27 cellular contexts compared by ENCODE assay signal in the genomic region with DNA sequence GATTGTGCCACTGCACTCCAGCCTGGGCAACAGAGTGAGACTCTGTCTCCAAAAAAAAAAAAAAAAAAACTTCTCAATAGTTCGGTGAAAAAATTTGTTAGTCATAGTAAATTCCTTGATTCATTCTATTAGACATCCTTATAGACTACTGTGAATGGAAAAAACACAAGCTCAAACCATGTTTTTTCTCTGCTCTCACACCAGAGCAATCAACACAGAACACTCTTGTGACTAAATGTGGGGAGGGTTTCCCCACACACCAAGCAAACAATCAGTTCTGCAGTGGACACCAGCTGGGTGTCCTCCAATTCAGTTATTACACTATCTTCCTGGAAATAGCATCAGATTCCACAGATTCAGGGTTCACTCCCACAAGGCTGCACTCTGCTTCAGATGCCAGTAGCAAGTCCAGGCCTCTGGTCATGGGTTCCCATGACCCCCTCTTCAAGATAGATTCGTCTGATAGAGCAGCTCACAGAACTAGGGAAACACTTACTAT.
"Had no signal": no experiment of that assay in that cellular context is flagged by ENCODE, and none has a peak within 500 bp of the region (broad histone marks: within the 10 kb centered on the region; RNA-seq: fewer than 3 reads in every experiment).

No MANE protein-coding gene starts in this region.

- ATAC-seq: gastroesophageal sphincter; mucosa of descending colon; natural killer cell treated with Interleukin-12 subunit alpha and Interleukin-12 subunit beta and Interleukin-15 and Interleukin-18, amount 100 ng/mL, for 72 hours had no signal

- H3K4me1 Mint-ChIP-seq: central memory CD8-positive, alpha-beta T cell; immature natural killer cell had no signal

- H3K4me3 Mint-ChIP-seq: activated naive CD4-positive, alpha-beta T cell treated with anti-CD3 and anti-CD28 coated beads for 36 hours; central memory CD8-positive, alpha-beta T cell; immature natural killer cell; natural killer cell treated with Interleukin-12 subunit alpha and Interleukin-12 subunit beta and Interleukin-15 and Interleukin-18, amount 100 ng/mL, for 72 hours; T-helper 2 cell treated with Interferon-gamma antibody and Interleukin-4, amounts not matched to agents 5 μg/mL and 100 μg/mL, for 36 hours had no signal

- H3K9me3 Mint-ChIP-seq: activated naive CD4-positive, alpha-beta T cell treated with anti-CD3 and anti-CD28 coated beads for 36 hours; central memory CD8-positive, alpha-beta T cell; immature natural killer cell; natural killer cell treated with Interleukin-12 subunit alpha and Interleukin-12 subunit beta and Interleukin-15 and Interleukin-18, amount 100 ng/mL, for 72 hours; T-helper 2 cell treated with Interferon-gamma antibody and Interleukin-4, amounts not matched to agents 5 μg/mL and 100 μg/mL, for 36 hours had no signal

- H3K4me3 ChIP-seq: breast epithelium, esophagus muscularis mucosa, gastroesophageal sphincter, left ventricle myocardium inferior, lung, mucosa of descending colon, ovary, right atrium auricular region, tibial nerve had no signal

- FAIRE-seq: colon had no signal

- H3K27ac Mint-ChIP-seq: activated naive CD4-positive, alpha-beta T cell treated with anti-CD3 and anti-CD28 coated beads for 36 hours; natural killer cell treated with Interleukin-12 subunit alpha and Interleukin-12 subunit beta and Interleukin-15 and Interleukin-18, amount 100 ng/mL, for 72 hours; T-helper 2 cell treated with Interferon-gamma antibody and Interleukin-4, amounts not matched to agents 5 μg/mL and 100 μg/mL, for 36 hours had no signal

- H3K27me3 Mint-ChIP-seq: central memory CD8-positive, alpha-beta T cell; natural killer cell treated with Interleukin-12 subunit alpha and Interleukin-12 subunit beta and Interleukin-15 and Interleukin-18, amount 100 ng/mL, for 72 hours had no signal

- H3K27ac ChIP-seq: breast epithelium, esophagus muscularis mucosa, gastroesophageal sphincter, left ventricle myocardium inferior, ovary, right atrium auricular region, tibial nerve, VCaP had no signal

- DNase-seq: activated CD4-positive, alpha-beta T cell treated with anti-CD3 and anti-CD28 coated beads for 4 hours; activated CD4-positive, alpha-beta T cell treated with anti-CD3 and anti-CD28 coated beads, Interleukin-2, amount 50 U/mL, for 4 hours; activated effector memory CD4-positive, alpha-beta T cell treated with Interleukin-2 at 50 U/mL for 16 hours; activated naive CD4-positive, alpha-beta T cell treated with anti-CD3 and anti-CD28 coated beads for 36 hours; amygdala; dermis blood vessel endothelial cell; effector CD4-positive, alpha-beta T cell; head of caudate nucleus; hypothalamus; immature natural killer cell; kidney glomerular epithelial cell; left ventricle myocardium inferior; mucosa of descending colon; ovary; stimulated activated CD4-positive, alpha-beta T cell treated with anti-CD3 and anti-CD28 coated beads, Interleukin-15, amount 100 ng/mL, for 24 hours; stimulated activated naive CD4-positive, alpha-beta T cell had no signal
